ENCODE assay signal across 5 cellular contexts in genomic region chr1:56268519-56268918, GRCh38.
"Had no signal": no experiment of that assay in that cellular context is flagged by ENCODE, and none has a peak within 500 bp of the region (broad histone marks: within the 10 kb centered on the region; RNA-seq: fewer than 3 reads in every experiment).

No MANE protein-coding gene starts in this region.

- H3K4me1 Mint-ChIP-seq: GM23338, H9 had no signal

- H3K4me3 Mint-ChIP-seq: GM23338, H9 had no signal

- DNase-seq: H9, HCEC 1CT, IMR-90 had no signal

- H3K27ac Mint-ChIP-seq: GM23338, H9 had no signal

- H2AFZ ChIP-seq: GM23338 had no signal

- H3K9me3 Mint-ChIP-seq: GM23338, H9 had no signal

- H3K4me3 ChIP-seq: GM23338, K562 had no signal

- H3K4me2 ChIP-seq: GM23338 had no signal

- ATAC-seq: GM23338, K562 had no signal
